Comparison of ENCODE assay signal across 13 cellular contexts in genomic region chr4:153241970-153242847, GRCh38. TPM values are rescaled to one million over a fixed set of nuclear protein-coding genes. Genes with fewer than 3 reads are reported as not detected.
A peak's percentile ranks its signal among the peaks of the same experiment; 100 is the strongest.
DNase-seq lines count a peak whose midpoint lies in the region; ATAC-seq, FAIRE-seq and TF ChIP-seq lines count a peak whose summit lies in the region.
"Had no signal": no experiment of that assay in that cellular context is flagged by ENCODE, and none has a peak within 500 bp of the region (broad histone marks: within the 10 kb centered on the region; RNA-seq: fewer than 3 reads in every experiment).

No MANE protein-coding gene starts in this region.

- BruUV-seq in Caco-2 (replicated peaks; lab: Mats Ljungman, UMichigan), result no TSS peak
- BruUV-seq in Panc1 (replicated peaks; lab: Mats Ljungman, UMichigan), result no TSS peak

- H3K36me3 ChIP-seq in Caco-2 (ENCODE audit: control insufficient read depth, insufficient read depth, low read length), result peaks cover 1% of the 10 kb centered on the region
- peaks cover 3 to 5% of the 10 kb centered on the region in 2 experiments for H3K36me3 ChIP-seq in HEK293 (ENCODE audit: control insufficient read depth in 2 of 2, insufficient read depth in 1 of 2, low read length in 2 of 2)
- H3K36me3 ChIP-seq in Panc1 (ENCODE audit: control insufficient read depth, insufficient read depth, low read length), result no peaks in the 10 kb centered on the region

- H3K27ac ChIP-seq in HEK293 (ENCODE audit: extremely low read depth, low read depth, low read length), result peak overlapping the region; percentile 79
- H3K27ac ChIP-seq in Panc1 (ENCODE audit: low read length), result peak overlapping the region; percentile 57; the same call in 1 of the 2 replicates
- H3K27ac ChIP-seq: parathyroid adenoma had no signal

- CTCF ChIA-PET in Caco-2 (lab: Charles Lee) (interaction anchor here (1.1 kb wide), 1 partner anchor 99 kb away, joined by 6 read pairs; no protein-coding TSS in a partner anchor), HEK293 (lab: Yijun Ruan, JAX) (interaction anchor here (1.1 kb wide), 1 partner anchor 14 kb away, joined by 3 read pairs; no protein-coding TSS in a partner anchor), Panc1 (lab: Charles Lee) (no interaction called here)

- H3K4me1 ChIP-seq in Caco-2 (peaks cover 33% of the 10 kb centered on the region), HEK293 (ENCODE audit: control insufficient read depth, insufficient read depth, low read length) (peaks cover 39% of the 10 kb centered on the region), Panc1 (ENCODE audit: control insufficient read depth, insufficient read depth, low read length) (peaks cover 20% of the 10 kb centered on the region)
- H3K4me1 ChIP-seq: parathyroid adenoma had no signal

- POLR2A ChIA-PET in Caco-2 (lab: Charles Lee) (no interaction called here), HEK293 (lab: Yijun Ruan, JAX) (no interaction called here), Panc1 (lab: Charles Lee) (no interaction called here)

- peaks cover 42% of the 10 kb centered on the region for H3K4me1 Mint-ChIP-seq in Caco-2 (ENCODE audit: low read depth, unreplicated experiment)

- intact Hi-C loops in Caco-2 (cut with micrococcal nuclease; ENCODE audit: unreplicated experiment) (loop anchor here (2.0 kb wide), 1 partner anchor 37 kb away; the partner anchor contains the start of gene TRIM2), Panc1 (cut with micrococcal nuclease; ENCODE audit: unreplicated experiment) (no loop called here), posterior vena cava (cut with DNase I) (no loop called here)

- H3K36me3 Mint-ChIP-seq in Caco-2 (ENCODE audit: insufficient read depth, unreplicated experiment), result peaks cover 35% of the 10 kb centered on the region
- H3K36me3 Mint-ChIP-seq: stimulated activated naive B cell treated with anti-CD40 and anti-IgM and Interleukin-4, amounts not matched to agents 10 μg/mL and 1 μg/mL and 100 μg/mL, for 72 hours had no signal

- H3K27me3 ChIP-seq in Caco-2 (replicated peaks; ENCODE audit: control insufficient read depth, insufficient read depth, low read length), result no peaks in the 10 kb centered on the region
- H3K27me3 ChIP-seq in Panc1 (ENCODE audit: control insufficient read depth, insufficient read depth, low read length), result no peaks in the 10 kb centered on the region

- H3K27ac Mint-ChIP-seq in Caco-2 (ENCODE audit: unreplicated experiment), result peak overlapping the region; percentile 83
- H3K27ac Mint-ChIP-seq: stimulated activated naive B cell treated with anti-CD40 and anti-IgM and Interleukin-4, amounts not matched to agents 10 μg/mL and 1 μg/mL and 100 μg/mL, for 72 hours had no signal

- FAIRE-seq in islet of Langerhans (lab: Jason Lieb, UNC), result peak; percentile 61

- no peak overlapping the region for H3K4me3 Mint-ChIP-seq in Caco-2 (ENCODE audit: unreplicated experiment)
- H3K4me3 Mint-ChIP-seq: CD4-positive, alpha-beta memory T cell; stimulated activated naive B cell treated with anti-CD40 and anti-IgM and Interleukin-4, amounts not matched to agents 10 μg/mL and 1 μg/mL and 100 μg/mL, for 72 hours had no signal

- in situ Hi-C loops in Panc1 (cut with HindIII; ENCODE audit: low pct_unique_long_range_greater_than_20kb, low sequenced_read_pairs), result no loop called here

- no peaks in the 10 kb centered on the region for H3K9me3 Mint-ChIP-seq in Caco-2 (ENCODE audit: unreplicated experiment)
- H3K9me3 Mint-ChIP-seq: stimulated activated naive B cell treated with anti-CD40 and anti-IgM and Interleukin-4, amounts not matched to agents 10 μg/mL and 1 μg/mL and 100 μg/mL, for 72 hours had no signal

- H3K9me3 ChIP-seq in Caco-2 (no peaks in the 10 kb centered on the region), HEK293 (ENCODE audit: control insufficient read depth, insufficient read depth, low read depth, low read length) (no peaks in the 10 kb centered on the region), Panc1 (ENCODE audit: control insufficient read depth, insufficient read depth, low read depth, low read length) (no peaks in the 10 kb centered on the region)

- ATAC-seq in Panc1 (no peak), HG02588 (IDR thresholded peaks at IDR 0.05; ENCODE audit: unreplicated experiment) (no peak)
- ATAC-seq: stimulated activated naive B cell treated with anti-CD40 and anti-IgM and Interleukin-4, amounts not matched to agents 10 μg/mL and 1 μg/mL and 100 μg/mL, for 72 hours had no signal

- no peak overlapping the region for H3K4me3 ChIP-seq in Caco-2 (ENCODE audit: low read depth, low read length)
- H3K4me3 ChIP-seq in HEK293 (ENCODE audit: low read depth, low read length), result no peak overlapping the region
- H3K4me3 ChIP-seq in Panc1 (ENCODE audit: low read depth in 2 of 2, low read length in 2 of 2), result no peak overlapping the region

- no peak for TF ChIP-seq CTCF in Caco-2 (IDR thresholded peaks at IDR 0.05; ENCODE audit: insufficient read depth in 1 of 2, low read depth in 1 of 2, low read length in 1 of 2, severe bottlenecking in 1 of 2, unreplicated experiment in 1 of 2)
- TF ChIP-seq CTCF in HEK293 (tag by site-specific recombination; IDR thresholded peaks at IDR 0.05), result no peak
- TF ChIP-seq CTCF in Panc1 (IDR thresholded peaks at IDR 0.05), result no peak

- DNase-seq in Caco-2, result peak in 1 of 2 experiments; percentile 22
- DNase-seq in Panc1 (ENCODE audit: low read depth, low spot score), result no peak
- DNase-seq in GDM1 (lab: John Stamatoyannopoulos, UW), result no peak
- no peak for DNase-seq in NK-92 treated with Interleukin-12 subunit alpha and Interleukin-12 subunit beta, amount 100 ng/mL, for 24 hours (lab: John Stamatoyannopoulos, UW)
- DNase-seq in posterior vena cava (ENCODE audit: low spot score), result no peak
- DNase-seq: activated gamma-delta T cell; CD4-positive, alpha-beta memory T cell; KG1; stimulated activated naive B cell treated with anti-CD40 and anti-IgM and Interleukin-4, amounts not matched to agents 10 μg/mL and 1 μg/mL and 100 μg/mL, for 72 hours had no signal

- no peaks in the 10 kb centered on the region for H3K27me3 Mint-ChIP-seq in Caco-2 (ENCODE audit: insufficient read depth, unreplicated experiment)
- H3K27me3 Mint-ChIP-seq: CD4-positive, alpha-beta memory T cell; stimulated activated naive B cell treated with anti-CD40 and anti-IgM and Interleukin-4, amounts not matched to agents 10 μg/mL and 1 μg/mL and 100 μg/mL, for 72 hours had no signal

TF ChIP-seq in HEK293, 187 proteins besides CTCF, POLR2A, EP300 and RAD21 (continues in another document):
- TF ChIP-seq ZNF629 (tag by site-specific recombination; IDR thresholded peaks at IDR 0.05) (peak; percentile 32; the same call in 1 of the 2 replicates), ZSCAN16 (tag by site-specific recombination; IDR thresholded peaks at IDR 0.05) (no peak), ZNF114 (tag by site-specific recombination; IDR thresholded peaks at IDR 0.05) (no peak), KLF7 (tag by site-specific recombination; IDR thresholded peaks at IDR 0.05; ENCODE audit: borderline replicate concordance) (peak; percentile 39; the same call in 1 of the 2 replicates), ZNF211 (tag by site-specific recombination; IDR thresholded peaks at IDR 0.05; ENCODE audit: low read depth) (peak; percentile 45; the same call in 1 of the 2 replicates), ZNF76 (tag by site-specific recombination; IDR thresholded peaks at IDR 0.05; ENCODE audit: borderline replicate concordance, low read depth) (peak; percentile 24; the same call in 1 of the 2 replicates), MZF1 (tag by site-specific recombination; IDR thresholded peaks at IDR 0.05; ENCODE audit: borderline replicate concordance) (peak; percentile 47; the same call in 1 of the 2 replicates), SP3 (tag by site-specific recombination; IDR thresholded peaks at IDR 0.05) (0 out of 2 replicates have a peak, but pooled peaks have one; percentile 11), FEZF1 (tag by site-specific recombination; IDR thresholded peaks at IDR 0.05) (peak; percentile 80), ZNF521 (tag by site-specific recombination; IDR thresholded peaks at IDR 0.05) (no peak), PRDM6 (tag by site-specific recombination; IDR thresholded peaks at IDR 0.05) (peak; percentile 53), GLI4 (tag by site-specific recombination; IDR thresholded peaks at IDR 0.05) (no peak), TCF7L2 (IDR thresholded peaks at IDR 0.05; ENCODE audit: borderline replicate concordance, low read depth, low read length) (peak; percentile 46; the same call in 1 of the 2 replicates), ZNF366 (tag by site-specific recombination; conservative IDR thresholded peaks at IDR 0.05) (0 out of 2 replicates have a peak, but pooled peaks have one; percentile 12), ZBTB8A (tag by site-specific recombination; IDR thresholded peaks at IDR 0.05) (peak; percentile 36), ZNF157 (tag by site-specific recombination; IDR thresholded peaks at IDR 0.05) (no peak), ZNF473 (tag by site-specific recombination; IDR thresholded peaks at IDR 0.05) (no peak), ZBTB17 (tag by site-specific recombination; IDR thresholded peaks at IDR 0.05) (peak; percentile 28; the same call in 1 of the 2 replicates)
- TF ChIP-seq, protein P1, sequence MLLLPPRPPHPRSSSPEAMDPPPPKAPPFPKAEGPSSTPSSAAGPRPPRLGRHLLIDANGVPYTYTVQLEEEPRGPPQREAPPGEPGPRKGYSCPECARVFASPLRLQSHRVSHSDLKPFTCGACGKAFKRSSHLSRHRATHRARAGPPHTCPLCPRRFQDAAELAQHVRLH (tag by site-specific recombination; IDR thresholded peaks at IDR 0.05), result peak; percentile 51; the same call in 1 of the 2 replicates

RNA-seq across cellular contexts. Expression of gene TRIM2, which starts 38.0 kb away (rescaled TPM):
- total RNA-seq in Caco-2 (2022), result 62.0 and 62.3 TPM in 2 replicates
- 18.9 TPM for total RNA-seq in Panc1 (2021; ENCODE audit: unreplicated experiment)
- 16.9 TPM for polyA plus RNA-seq in Panc1 (2012; ENCODE audit: insufficient read length)
- 10 to 100 TPM; 28.2 to 29.1 TPM for total RNA-seq in posterior vena cava
